Comparison of ENCODE assay signal across 8 cellular contexts in the genomic region with DNA sequence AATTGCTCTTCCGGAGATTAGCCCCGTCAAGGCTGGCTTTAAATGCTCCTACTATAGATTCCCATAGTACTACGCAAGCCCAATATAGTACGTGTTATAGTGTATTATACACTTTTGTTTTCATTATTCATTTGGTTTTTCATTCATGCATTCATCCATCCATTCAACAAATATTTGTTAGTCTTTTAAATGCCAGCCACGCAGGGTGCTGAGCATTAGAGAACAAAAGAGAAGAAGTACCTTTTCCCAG. TPM values are rescaled to one million over a fixed set of nuclear protein-coding genes. Genes with fewer than 3 reads are reported as not detected.
DNase-seq lines count a peak whose midpoint lies in the region; ATAC-seq, FAIRE-seq and TF ChIP-seq lines count a peak whose summit lies in the region.

No MANE protein-coding gene starts in this region.

- H3K79me2 ChIP-seq in PC-3 (ENCODE audit: low read length): peaks cover 43% of the 10 kb centered on the region

- DNase-seq in D721Med (ENCODE audit: insufficient read length, low spot score) (no peak), PC-3 (peak; percentile 26), fibroblast of mammary gland (ENCODE audit: low read depth) (no peak), retinal pigment epithelial cell (ENCODE audit: low read depth) (no peak), T-helper 1 cell (no peak), NCI-H510A treated with DMSO at 0.1 percent for 48 hours (lab: John Stamatoyannopoulos, UW) (no peak), HFFc6 (no peak)

- intact Hi-C loops in PC-3 (cut with micrococcal nuclease): loop anchor here (1.0 to 5.0 kb wide), 3 partner anchors 38 to 475 kb away; partner anchors contain the start of gene MTARC2

- POLR2A ChIA-PET in PC-3 (lab: Charles Lee; ENCODE audit: unreplicated experiment): interaction anchor here (0.6 to 1.0 kb wide), 2 partner anchors 37 to 54 kb away, joined by 5 to 10 read pairs; no protein-coding TSS in a partner anchor

- no peaks in the 10 kb centered on the region for H3K9me2 ChIP-seq in PC-3 (replicated peaks; ENCODE audit: low read length)

- H3F3A ChIP-seq in PC-3 (ENCODE audit: low read length, unreplicated experiment): no peaks in the 10 kb centered on the region

- peaks cover 6% of the 10 kb centered on the region for H3K36me3 Mint-ChIP-seq in HFFc6 (ENCODE audit: low read depth)

- peak overlapping the region; percentile 90 for H3K9ac ChIP-seq in PC-3 (ENCODE audit: low read length)

- peaks cover 5% of the 10 kb centered on the region; the same call in 1 of the 2 replicates for H3K27me3 ChIP-seq in PC-3 (ENCODE audit: low read length)

- ATAC-seq in PC-3 (no peak), HG03045 (IDR thresholded peaks at IDR 0.05; ENCODE audit: unreplicated experiment) (no peak)

- H3K9me3 Mint-ChIP-seq in HFFc6: no peaks in the 10 kb centered on the region

- H2AFZ ChIP-seq in PC-3 (ENCODE audit: low read length): peak overlapping the region; percentile 99

- no peak overlapping the region for H3K27ac Mint-ChIP-seq in HFFc6

- no peak overlapping the region for H3K4me3 Mint-ChIP-seq in HFFc6

- TF ChIP-seq CTCF in D721Med (IDR thresholded peaks at IDR 0.05; ENCODE audit: insufficient read depth, missing control alignments) (no peak), PC-3 (conservative IDR thresholded peaks at IDR 0.05; ENCODE audit: low read depth, low read length) (no peak), fibroblast of mammary gland (conservative IDR thresholded peaks at IDR 0.05; ENCODE audit: control insufficient read depth, insufficient read depth, low read depth, low read length) (no peak), retinal pigment epithelial cell (conservative IDR thresholded peaks at IDR 0.05; ENCODE audit: low read depth, low read length) (no peak), HFFc6 (IDR thresholded peaks at IDR 0.05) (no peak)

- no peaks in the 10 kb centered on the region for H3K9me3 ChIP-seq in PC-3 (ENCODE audit: low read length)

- peaks cover 16% of the 10 kb centered on the region for H3K36me3 ChIP-seq in PC-3 (ENCODE audit: low read depth, low read length)

- H3K4me3 ChIP-seq in PC-3 (ENCODE audit: low read length): peak overlapping the region; percentile 97
- peak overlapping the region; percentile 96 for H3K4me3 ChIP-seq in fibroblast of mammary gland (ENCODE audit: control insufficient read depth, low read depth, low read length)
- peak overlapping the region; percentile 93 for H3K4me3 ChIP-seq in retinal pigment epithelial cell (ENCODE audit: low read length)

- TSS peak; percentile 97 for BruUV-seq in PC-3 (replicated peaks; lab: Mats Ljungman, UMichigan)

- peak overlapping the region; percentile 42 for H3K27ac ChIP-seq in PC-3 (ENCODE audit: low read length)

- peaks cover 21% of the 10 kb centered on the region for H3K4me1 ChIP-seq in PC-3 (ENCODE audit: insufficient read depth, low read length)

- FAIRE-seq in D721Med (lab: Jason Lieb, UNC): peak; percentile 88

- no peaks in the 10 kb centered on the region for H4K20me1 ChIP-seq in PC-3 (ENCODE audit: low read length)

- peaks cover 6% of the 10 kb centered on the region for H3K4me1 Mint-ChIP-seq in HFFc6 (ENCODE audit: low read depth)

- CTCF ChIA-PET in PC-3 (lab: Charles Lee): interaction anchor here (1.0 to 1.3 kb wide), 2 partner anchors 8 to 54 kb away, joined by 5 to 10 read pairs; no protein-coding TSS in a partner anchor

- no peaks in the 10 kb centered on the region; the same call in 1 of the 2 replicates for H3K27me3 Mint-ChIP-seq in HFFc6 (ENCODE audit: insufficient read depth)

- H3K4me2 ChIP-seq in PC-3 (ENCODE audit: low read length): peak overlapping the region; percentile 100

RNA-seq across cellular contexts. Expression of gene RAB3GAP2, which starts 0.5 kb away (rescaled TPM):
- total RNA-seq in PC-3 (2014; rRNA removed): 16.7 and 19.9 TPM in 2 replicates
- 10 to 100 TPM; 42.0 to 49.6 (median 43.9) TPM for total RNA-seq in HFFc6 (2021; fragmentation: NEBNext Ultra II Directional; extraction: Animal tissue kit (Norgen Biotek cat#: 25700))
